27 cellular contexts compared by ENCODE assay signal in the genomic region with DNA sequence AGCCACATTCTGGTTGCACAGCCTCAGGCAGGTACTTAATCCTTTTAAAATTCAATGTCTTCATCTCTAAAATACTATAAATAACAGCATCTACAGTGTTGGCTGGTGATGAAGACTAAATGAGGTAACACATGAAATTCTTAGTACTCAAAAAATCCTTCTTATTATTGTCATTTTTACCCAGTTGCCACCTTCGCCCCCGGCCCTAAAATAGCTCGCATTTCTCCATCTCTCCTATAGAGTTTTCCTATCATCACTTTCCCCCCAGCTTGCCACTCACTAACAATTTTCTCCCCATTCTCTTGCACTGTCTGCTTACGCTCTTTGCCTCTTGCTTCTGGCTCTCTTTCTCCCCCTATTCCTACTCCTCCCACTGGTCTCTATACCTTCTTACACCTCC. TPM values are rescaled to one million over a fixed set of nuclear protein-coding genes. Genes with fewer than 3 reads are reported as not detected.
"Had no signal": no experiment of that assay in that cellular context is flagged by ENCODE, and none has a peak within 500 bp of the region (broad histone marks: within the 10 kb centered on the region; RNA-seq: fewer than 3 reads in every experiment).

No MANE protein-coding gene starts in this region.

- H3K4me3 ChIP-seq: heart right ventricle, hepatocyte, left ventricle myocardium inferior, pancreas, prostate gland, skin epidermis, suprapubic skin, thoracic aorta, tibial artery, upper lobe of left lung, vagina had no signal

- H2AFZ ChIP-seq: hepatocyte had no signal

- H3K36me3 ChIP-seq: heart right ventricle, left ventricle myocardium inferior, pancreas, prostate gland, suprapubic skin, thoracic aorta, tibial artery, upper lobe of left lung, vagina had no signal

- H3K4me1 ChIP-seq: heart right ventricle, left ventricle myocardium inferior, pancreas, prostate gland, tibial artery, upper lobe of left lung, vagina had no signal

- H3K27ac Mint-ChIP-seq: memory B cell; naive thymus-derived CD8-positive, alpha-beta T cell; nephron progenitor cell; stimulated activated effector memory CD8-positive, alpha-beta T cell treated with anti-CD3 and anti-CD28 coated beads, Interleukin-12 subunit alpha, Interleukin-12 subunit beta, amount 100 ng/mL, for 72 hours; stimulated activated naive CD8-positive, alpha-beta T cell treated with anti-CD3 and anti-CD28 coated beads, Interleukin-15, Interleukin-2, amounts not matched to agents 100 ng/mL and 50 ng/mL, for 24 hours had no signal

- H3K4me2 ChIP-seq: hepatocyte had no signal

- H3K27ac ChIP-seq: heart right ventricle, hepatocyte, left ventricle myocardium inferior, pancreas, prostate gland, skin epidermis, suprapubic skin, tibial artery, upper lobe of left lung, vagina had no signal

- H3K27me3 ChIP-seq: hepatocyte, pancreas, upper lobe of left lung, vagina had no signal

- H3K4me1 Mint-ChIP-seq: memory B cell; naive thymus-derived CD8-positive, alpha-beta T cell; stimulated activated effector memory CD8-positive, alpha-beta T cell treated with anti-CD3 and anti-CD28 coated beads, Interleukin-12 subunit alpha, Interleukin-12 subunit beta, amount 100 ng/mL, for 72 hours had no signal

- DNase-seq: heart right ventricle; islet precursor cell; left ventricle myocardium inferior; naive thymus-derived CD8-positive, alpha-beta T cell; nephron progenitor cell; pancreas; posterior cingulate gyrus; retina; right cardiac atrium; stimulated activated CD4-positive, alpha-beta T cell treated with anti-CD3 and anti-CD28 coated beads, Interleukin-12 subunit alpha, Interleukin-12 subunit beta, amount 100 ng/mL, for 4 hours; stimulated activated CD4-positive, alpha-beta T cell treated with anti-CD3 and anti-CD28 coated beads, Interleukin-15, amount 100 ng/mL, for 24 hours; stimulated activated CD4-positive, alpha-beta T cell treated with anti-CD3 and anti-CD28 coated beads, Interleukin-2, amount 100 ng/mL, for 24 hours; stimulated activated CD4-positive, alpha-beta T cell treated with anti-CD3 and anti-CD28 coated beads, Interleukin-4, amount 100 ng/mL, for 24 hours; stimulated activated naive CD4-positive, alpha-beta T cell; tibial artery; upper lobe of left lung had no signal

- H3K79me2 ChIP-seq: hepatocyte had no signal

- H3K36me3 Mint-ChIP-seq: memory B cell; naive thymus-derived CD8-positive, alpha-beta T cell; stimulated activated effector memory CD8-positive, alpha-beta T cell treated with anti-CD3 and anti-CD28 coated beads, Interleukin-12 subunit alpha, Interleukin-12 subunit beta, amount 100 ng/mL, for 72 hours had no signal

- H3K9me3 ChIP-seq: heart right ventricle, left ventricle myocardium inferior, pancreas, prostate gland, suprapubic skin, thoracic aorta, tibial artery, upper lobe of left lung, vagina had no signal

- H3K9me3 Mint-ChIP-seq: naive thymus-derived CD8-positive, alpha-beta T cell; stimulated activated effector memory CD8-positive, alpha-beta T cell treated with anti-CD3 and anti-CD28 coated beads, Interleukin-12 subunit alpha, Interleukin-12 subunit beta, amount 100 ng/mL, for 72 hours; stimulated activated naive CD8-positive, alpha-beta T cell treated with anti-CD3 and anti-CD28 coated beads, Interleukin-15, Interleukin-2, amounts not matched to agents 100 ng/mL and 50 ng/mL, for 24 hours had no signal

- H3K4me3 Mint-ChIP-seq: memory B cell; naive thymus-derived CD8-positive, alpha-beta T cell; nephron progenitor cell; stimulated activated effector memory CD8-positive, alpha-beta T cell treated with anti-CD3 and anti-CD28 coated beads, Interleukin-12 subunit alpha, Interleukin-12 subunit beta, amount 100 ng/mL, for 72 hours; stimulated activated naive CD8-positive, alpha-beta T cell treated with anti-CD3 and anti-CD28 coated beads, Interleukin-15, Interleukin-2, amounts not matched to agents 100 ng/mL and 50 ng/mL, for 24 hours had no signal

RNA-seq across cellular contexts. Expression of a gene that starts 59.9 kb away (rescaled TPM):
- total RNA-seq: heart right ventricle, hepatocyte, left ventricle myocardium inferior, lower leg skin, right cardiac atrium, subcutaneous adipose tissue, suprapubic skin, thoracic aorta had no signal
- polyA plus RNA-seq: hepatocyte had no signal
